Comparison of ENCODE assay signal across 27 cellular contexts in the genomic region with DNA sequence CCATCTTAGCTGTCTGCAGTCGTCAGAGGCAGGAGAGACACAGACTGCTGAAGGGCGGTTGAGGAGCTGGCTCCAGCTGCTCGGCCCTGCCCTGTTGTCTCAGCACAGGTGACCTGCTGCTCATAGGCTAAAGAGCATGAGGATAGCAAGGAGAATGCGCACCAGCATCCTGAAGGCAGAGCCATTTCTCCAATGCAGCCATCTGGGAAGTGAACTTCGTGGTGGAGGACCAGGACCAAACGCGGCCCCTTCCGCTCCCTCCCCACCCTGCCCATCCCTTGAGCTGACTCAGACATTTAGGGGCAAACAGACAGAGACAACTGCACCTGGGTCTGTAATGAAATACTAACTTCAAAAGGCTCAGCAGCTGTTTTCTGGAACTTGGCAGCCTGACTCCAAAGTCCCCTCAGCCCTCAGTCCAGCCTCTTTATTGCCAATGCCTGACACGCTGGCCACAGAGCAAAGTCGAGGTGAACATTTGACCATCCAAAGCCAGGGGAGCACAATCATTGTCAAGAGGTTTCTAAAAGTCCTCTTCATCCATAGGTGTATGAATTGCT. TPM values are rescaled to one million over a fixed set of nuclear protein-coding genes. Genes with fewer than 3 reads are reported as not detected.
"Had no signal": no experiment of that assay in that cellular context is flagged by ENCODE, and none has a peak within 500 bp of the region (broad histone marks: within the 10 kb centered on the region; RNA-seq: fewer than 3 reads in every experiment).

No MANE protein-coding gene starts in this region.

- H3K9me3 ChIP-seq: lower lobe of right lung, neutrophil, pancreas, transverse colon, uterus had no signal

- H2AFZ ChIP-seq: hepatocyte had no signal

- H3K27me3 ChIP-seq: foreskin keratinocyte, pancreas, transverse colon, upper lobe of right lung, uterus had no signal

- H3K36me3 ChIP-seq: esophagus muscularis mucosa, gastroesophageal sphincter, heart left ventricle, left lung, lower lobe of right lung, neutrophil, pancreas, spleen, transverse colon, upper lobe of right lung, uterus had no signal

- H3K27ac Mint-ChIP-seq: natural killer cell; progenitor cell of endocrine pancreas; stimulated activated memory B cell treated with anti-CD40 and anti-IgM and Interleukin-4, amounts not matched to agents 10 μg/mL and 1 μg/mL and 100 μg/mL, for 72 hours had no signal

- H3K4me1 Mint-ChIP-seq: natural killer cell; stimulated activated memory B cell treated with anti-CD40 and anti-IgM and Interleukin-4, amounts not matched to agents 10 μg/mL and 1 μg/mL and 100 μg/mL, for 72 hours had no signal

- H3K4me2 ChIP-seq: hepatocyte had no signal

- H3K4me3 Mint-ChIP-seq: natural killer cell; stimulated activated memory B cell treated with anti-CD40 and anti-IgM and Interleukin-4, amounts not matched to agents 10 μg/mL and 1 μg/mL and 100 μg/mL, for 72 hours had no signal

- H3K27me3 Mint-ChIP-seq: stimulated activated memory B cell treated with anti-CD40 and anti-IgM and Interleukin-4, amounts not matched to agents 10 μg/mL and 1 μg/mL and 100 μg/mL, for 72 hours had no signal

- H3K27ac ChIP-seq: esophagus muscularis mucosa, foreskin keratinocyte, gastroesophageal sphincter, heart left ventricle, hepatocyte, left lung, lower lobe of right lung, neutrophil, pancreas, skin epidermis, spleen, transverse colon, upper lobe of right lung, uterus had no signal

- ATAC-seq: foreskin keratinocyte; gastroesophageal sphincter; heart left ventricle; left cardiac atrium; left lung; natural killer cell; pancreas; sciatic nerve; stimulated activated memory B cell treated with anti-CD40 and anti-IgM and Interleukin-4, amounts not matched to agents 10 μg/mL and 1 μg/mL and 100 μg/mL, for 72 hours; stimulated activated naive CD8-positive, alpha-beta T cell treated with anti-CD3 and anti-CD28 coated beads, Interleukin-15, Interleukin-2, amounts not matched to agents 100 U/mL and 50 U/mL, for 24 hours; upper lobe of right lung had no signal

- H3K36me3 Mint-ChIP-seq: natural killer cell; stimulated activated memory B cell treated with anti-CD40 and anti-IgM and Interleukin-4, amounts not matched to agents 10 μg/mL and 1 μg/mL and 100 μg/mL, for 72 hours had no signal

- H3K4me3 ChIP-seq: esophagus muscularis mucosa, gastroesophageal sphincter, heart left ventricle, hepatocyte, left lung, lower lobe of right lung, pancreas, skin epidermis, spleen, transverse colon, upper lobe of right lung, uterus had no signal

- H3K4me1 ChIP-seq: esophagus muscularis mucosa, gastroesophageal sphincter, heart left ventricle, left lung, lower lobe of right lung, pancreas, spleen, transverse colon, upper lobe of right lung, uterus had no signal

- H3K79me2 ChIP-seq: hepatocyte had no signal

- DNase-seq: cerebellar nuclear complex; cortex of kidney; foreskin keratinocyte; heart left ventricle; left cardiac atrium; left lung; lower lobe of right lung; natural killer cell; pancreas; spleen; stimulated activated CD4-positive, alpha-beta T cell treated with anti-CD3 and anti-CD28 coated beads, Interleukin-4, amount 100 ng/mL, for 4 hours; stimulated activated naive CD8-positive, alpha-beta T cell treated with anti-CD3 and anti-CD28 coated beads, Interleukin-15, Interleukin-2, amounts not matched to agents 100 U/mL and 50 U/mL, for 24 hours; substantia nigra; transverse colon; upper lobe of right lung; uterus had no signal

RNA-seq across cellular contexts. Expression of a gene that starts 22.3 kb away (rescaled TPM):
- total RNA-seq: endothelial cell of umbilical vein, myocyte, natural killer cell had no signal
- polyA plus RNA-seq: endothelial cell of umbilical vein, neural cell had no signal
